ENCODE assay signal across 1 cellular context in genomic region chr1:209827384-209828261, GRCh38.
A peak's percentile ranks its signal among the peaks of the same experiment; 100 is the strongest.
TF ChIP-seq lines count a peak whose summit lies in the region.

Gene UTP25 (plus strand): TSS chr1:209827972. CDS start chr1:209828064, 92 bp downstream.

TF ChIP-seq in HepG2, 621 proteins besides CTCF, POLR2A, EP300 and RAD21 (continued from another document and continues in another):
- TF ChIP-seq HCFC1 (IDR thresholded peaks at IDR 0.05; ENCODE audit: low read depth, low read length) (peak; percentile 66; the same call in 1 of the 2 replicates), GLI4 (CRISPR knock-in tag; IDR thresholded peaks at IDR 0.05; ENCODE audit: borderline replicate concordance) (no peak), WIZ (CRISPR knock-in tag; IDR thresholded peaks at IDR 0.05) (no peak), ZNF790 (CRISPR knock-in tag; IDR thresholded peaks at IDR 0.05; ENCODE audit: borderline replicate concordance) (no peak), ZIK1 (CRISPR knock-in tag; IDR thresholded peaks at IDR 0.05; ENCODE audit: borderline replicate concordance, low read depth) (peak; percentile 79; the same call in 1 of the 2 replicates), MYPOP (CRISPR knock-in tag; IDR thresholded peaks at IDR 0.05) (peak; percentile 86), ESRRA (CRISPR knock-in tag; IDR thresholded peaks at IDR 0.05; ENCODE audit: low read depth) (no peak), TBP (CRISPR knock-in tag; IDR thresholded peaks at IDR 0.05) (no peak), ZNF580 (CRISPR knock-in tag; IDR thresholded peaks at IDR 0.05; ENCODE audit: borderline replicate concordance, low read depth) (peak; percentile 86; the same call in 1 of the 2 replicates), ZKSCAN1 (IDR thresholded peaks at IDR 0.05; ENCODE audit: low read length) (no peak), KLF12 (CRISPR knock-in tag; IDR thresholded peaks at IDR 0.05; ENCODE audit: borderline replicate concordance) (peak; percentile 63; the same call in 1 of the 2 replicates), ZFP36 (IDR thresholded peaks at IDR 0.05; ENCODE audit: borderline replicate concordance, low read depth, low read length, partially characterized antibody) (no peak), ZNF501 (CRISPR knock-in tag; IDR thresholded peaks at IDR 0.05) (peak; percentile 95), ZNF782 (CRISPR knock-in tag; IDR thresholded peaks at IDR 0.05; ENCODE audit: borderline replicate concordance) (0 out of 2 replicates have a peak, but pooled peaks have one; percentile 39), ZBTB4 (CRISPR knock-in tag; IDR thresholded peaks at IDR 0.05; ENCODE audit: borderline replicate concordance) (no peak), ZNF281 (CRISPR knock-in tag; IDR thresholded peaks at IDR 0.05; ENCODE audit: borderline replicate concordance) (peak; percentile 24; the same call in 1 of the 2 replicates), ARNT2 (CRISPR knock-in tag; IDR thresholded peaks at IDR 0.05; ENCODE audit: low read depth) (peak; percentile 72), ZSCAN9 (CRISPR knock-in tag; IDR thresholded peaks at IDR 0.05; ENCODE audit: borderline replicate concordance) (peak; percentile 40; the same call in 1 of the 2 replicates), ZFP62 (CRISPR knock-in tag; IDR thresholded peaks at IDR 0.05) (no peak), ZNF367 (CRISPR knock-in tag; IDR thresholded peaks at IDR 0.05; ENCODE audit: borderline replicate concordance) (no peak), ZNF513 (CRISPR knock-in tag; conservative IDR thresholded peaks at IDR 0.05) (no peak), JUNB (CRISPR knock-in tag; IDR thresholded peaks at IDR 0.05; ENCODE audit: borderline replicate concordance) (no peak), GZF1 (CRISPR knock-in tag; IDR thresholded peaks at IDR 0.05) (peak; percentile 23; the same call in 1 of the 2 replicates), ZNF775 (CRISPR knock-in tag; IDR thresholded peaks at IDR 0.05; ENCODE audit: borderline replicate concordance) (no peak), ZBTB49 (CRISPR knock-in tag; IDR thresholded peaks at IDR 0.05; ENCODE audit: borderline replicate concordance) (no peak), ZNF3 (CRISPR knock-in tag; IDR thresholded peaks at IDR 0.05) (no peak), ELF4 (CRISPR knock-in tag; IDR thresholded peaks at IDR 0.05; ENCODE audit: borderline replicate concordance) (peak; percentile 65; the same call in 1 of the 2 replicates), KDM6A (CRISPR knock-in tag; IDR thresholded peaks at IDR 0.05; ENCODE audit: low read depth) (no peak), TP53 (CRISPR knock-in tag; conservative IDR thresholded peaks at IDR 0.05) (0 out of 2 replicates have a peak, but pooled peaks have one; percentile 22), MNT (IDR thresholded peaks at IDR 0.05) (peak; percentile 99), ZNF354B (CRISPR knock-in tag; IDR thresholded peaks at IDR 0.05) (no peak), KDM5A (IDR thresholded peaks at IDR 0.05; ENCODE audit: borderline replicate concordance, low read length) (peak; percentile 85), TBX3 (IDR thresholded peaks at IDR 0.05; ENCODE audit: borderline replicate concordance) (no peak), TCF7 (IDR thresholded peaks at IDR 0.05; ENCODE audit: low read depth) (no peak), NCOR1 (IDR thresholded peaks at IDR 0.05; ENCODE audit: borderline replicate concordance, low read length) (no peak), GPBP1L1 (CRISPR knock-in tag; IDR thresholded peaks at IDR 0.05) (no peak), MTA3 (CRISPR knock-in tag; IDR thresholded peaks at IDR 0.05) (no peak), CHD4 (IDR thresholded peaks at IDR 0.05; ENCODE audit: borderline replicate concordance, low read length) (no peak), RBM22 (optimal IDR thresholded peaks at IDR 0.05; ENCODE audit: low read length) (no peak), ZNF768 (CRISPR knock-in tag; IDR thresholded peaks at IDR 0.05) (no peak), CAMTA2 (CRISPR knock-in tag; IDR thresholded peaks at IDR 0.05; ENCODE audit: borderline replicate concordance) (no peak), ZNF770 (CRISPR knock-in tag; IDR thresholded peaks at IDR 0.05) (no peak), REPIN1 (CRISPR knock-in tag; IDR thresholded peaks at IDR 0.05; ENCODE audit: borderline replicate concordance, low read depth) (peak; percentile 67; the same call in 1 of the 2 replicates), MLX (CRISPR knock-in tag; IDR thresholded peaks at IDR 0.05) (no peak), KLF13 (CRISPR knock-in tag; IDR thresholded peaks at IDR 0.05) (no peak), HHEX (CRISPR knock-in tag; IDR thresholded peaks at IDR 0.05) (no peak), TEAD3 (CRISPR knock-in tag; optimal IDR thresholded peaks at IDR 0.05; ENCODE audit: borderline replicate concordance) (peak; percentile 74), ZNF431 (CRISPR knock-in tag; IDR thresholded peaks at IDR 0.05; ENCODE audit: borderline replicate concordance, low read depth) (no peak), NCOA5 (CRISPR knock-in tag; IDR thresholded peaks at IDR 0.05) (no peak)
